17 cellular contexts compared by ENCODE assay signal in the genomic region with DNA sequence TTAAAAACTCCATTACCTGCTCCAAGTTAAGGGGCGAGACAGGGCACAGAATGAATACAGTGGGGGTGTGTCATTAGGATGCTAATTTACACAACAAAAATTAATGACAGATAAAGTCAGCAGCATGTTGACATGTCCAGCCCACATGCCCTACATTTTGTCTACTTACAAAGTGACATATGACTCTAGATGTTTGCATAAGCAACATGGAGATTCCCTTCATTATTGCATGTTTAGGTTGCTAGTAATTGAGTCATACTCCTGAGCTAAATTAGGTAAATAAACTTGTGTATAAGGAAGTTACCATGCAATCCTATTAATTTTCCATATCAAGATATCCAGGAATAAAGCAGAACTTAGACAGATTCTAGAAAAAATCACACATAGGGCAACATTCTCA.
DNase-seq lines count a peak whose midpoint lies in the region; ATAC-seq, FAIRE-seq and TF ChIP-seq lines count a peak whose summit lies in the region.
"Had no signal": no experiment of that assay in that cellular context is flagged by ENCODE, and none has a peak within 500 bp of the region (broad histone marks: within the 10 kb centered on the region; RNA-seq: fewer than 3 reads in every experiment).

No MANE protein-coding gene starts in this region.

- H3K4me3 ChIP-seq in mesendoderm (ENCODE audit: low read length) (no peak overlapping the region), subcutaneous abdominal adipose tissue (ENCODE audit: low read depth in 1 of 5, low read length in 5 of 5) (no peak overlapping the region)
- H3K4me3 ChIP-seq: K562, Peyer's patch, right atrium auricular region had no signal

- no peak overlapping the region for H2BK120ac ChIP-seq in mesendoderm (ENCODE audit: low read depth, low read length)

- no peak overlapping the region for H3K4me3 Mint-ChIP-seq in T-helper 1 cell treated with Interleukin-12 subunit alpha and Interleukin-12 subunit beta and Interleukin-4 antibody, amounts not matched to agents 30 μg/mL and 1 μg/mL, for 36 hours
- H3K4me3 Mint-ChIP-seq in WTC11, result no peak overlapping the region
- H3K4me3 Mint-ChIP-seq: activated CD4-positive, alpha-beta T cell treated with anti-CD3 and anti-CD28 coated beads for 36 hours; activated naive CD8-positive, alpha-beta T cell treated with anti-CD3 and anti-CD28 coated beads for 36 hours; central memory CD8-positive, alpha-beta T cell had no signal

- ATAC-seq in WTC11, result no peak
- ATAC-seq: activated CD4-positive, alpha-beta T cell treated with anti-CD3 and anti-CD28 coated beads for 36 hours; K562 had no signal

- H3K4me1 Mint-ChIP-seq in T-helper 1 cell treated with Interleukin-12 subunit alpha and Interleukin-12 subunit beta and Interleukin-4 antibody, amounts not matched to agents 30 μg/mL and 1 μg/mL, for 36 hours (ENCODE audit: low read depth), result peaks cover 30% of the 10 kb centered on the region
- H3K4me1 Mint-ChIP-seq in WTC11, result peaks cover 33% of the 10 kb centered on the region
- H3K4me1 Mint-ChIP-seq: central memory CD8-positive, alpha-beta T cell had no signal

- peak overlapping the region; percentile 28 for H2AK5ac ChIP-seq in mesendoderm (ENCODE audit: low read length)

- H3K18ac ChIP-seq in mesendoderm (ENCODE audit: low read length), result peak overlapping the region; percentile 41

- no peaks in the 10 kb centered on the region for H3K36me3 Mint-ChIP-seq in T-helper 1 cell treated with Interleukin-12 subunit alpha and Interleukin-12 subunit beta and Interleukin-4 antibody, amounts not matched to agents 30 μg/mL and 1 μg/mL, for 36 hours (ENCODE audit: low read depth)
- H3K36me3 Mint-ChIP-seq in WTC11, result no peaks in the 10 kb centered on the region
- H3K36me3 Mint-ChIP-seq: activated naive CD8-positive, alpha-beta T cell treated with anti-CD3 and anti-CD28 coated beads for 36 hours had no signal

- WGBS in mesendoderm (ENCODE audit: extremely low coverage, insufficient coverage, low lambda C conversion rate), result no CpG with 5 or more reads among the region's 1 CpG

- peak overlapping the region; percentile 51 for H3K56ac ChIP-seq in mesendoderm (ENCODE audit: low read length)

- H2BK5ac ChIP-seq in mesendoderm (ENCODE audit: low read length), result peak overlapping the region; percentile 28

- no peak overlapping the region for H4K5ac ChIP-seq in mesendoderm (ENCODE audit: low read length)

- H3K9ac ChIP-seq in mesendoderm (ENCODE audit: low read length), result no peak overlapping the region
- no peak overlapping the region for H3K9ac ChIP-seq in subcutaneous abdominal adipose tissue (ENCODE audit: low read length in 5 of 5)

- no peak overlapping the region for H3K23ac ChIP-seq in mesendoderm (ENCODE audit: low read length)

- no peaks in the 10 kb centered on the region for H3K79me2 ChIP-seq in mesendoderm (ENCODE audit: control insufficient read depth, insufficient read depth, low read length)

- H3K4me2 ChIP-seq in mesendoderm (ENCODE audit: low read length), result no peak overlapping the region

- H3K27me3 ChIP-seq in mesendoderm (ENCODE audit: insufficient read depth, low read length, poor library complexity), result no peaks in the 10 kb centered on the region
- H3K27me3 ChIP-seq in subcutaneous abdominal adipose tissue (ENCODE audit: control insufficient read depth in 5 of 5, insufficient read depth in 4 of 5, low read length in 5 of 5), result no peaks in the 10 kb centered on the region
- H3K27me3 ChIP-seq: Peyer's patch, right atrium auricular region had no signal

- H3K4me1 ChIP-seq in mesendoderm (ENCODE audit: control insufficient read depth, low read depth, low read length) (peaks cover 6% of the 10 kb centered on the region), subcutaneous abdominal adipose tissue (ENCODE audit: control insufficient read depth in 5 of 5, insufficient read depth in 5 of 5, low read length in 5 of 5) (peaks cover 0 to 15% (median 7%) of the 10 kb centered on the region in 5 donors)
- H3K4me1 ChIP-seq: right atrium auricular region had no signal

- peak overlapping the region; percentile 92 for H2BK15ac ChIP-seq in mesendoderm (replicated peaks; ENCODE audit: low read depth)

- POLR2A ChIA-PET in WTC11 (lab: Charles Lee), result no interaction called here

- DNase-seq in T-helper 1 cell (no peak), WTC11 (ENCODE audit: low spot score) (no peak), mesendoderm (no peak), activated gamma-delta T cell (lab: John Stamatoyannopoulos, UW) (no peak), urothelium cell line (ENCODE audit: low spot score) (no peak), HT-29 (ENCODE audit: low spot score) (no peak)
- DNase-seq: activated CD4-positive, alpha-beta T cell treated with anti-CD3 and anti-CD28 coated beads for 36 hours; activated naive CD8-positive, alpha-beta T cell treated with anti-CD3 and anti-CD28 coated beads for 36 hours; left cardiac atrium; stimulated activated naive CD4-positive, alpha-beta T cell; T-helper 2 cell had no signal

- H4K8ac ChIP-seq in mesendoderm (ENCODE audit: low read depth, low read length), result no peak overlapping the region

- no peaks in the 10 kb centered on the region for H3K27me3 Mint-ChIP-seq in T-helper 1 cell treated with Interleukin-12 subunit alpha and Interleukin-12 subunit beta and Interleukin-4 antibody, amounts not matched to agents 30 μg/mL and 1 μg/mL, for 36 hours (ENCODE audit: low read depth)
- H3K27me3 Mint-ChIP-seq in WTC11 (ENCODE audit: low read depth), result no peaks in the 10 kb centered on the region
- H3K27me3 Mint-ChIP-seq: activated CD4-positive, alpha-beta T cell treated with anti-CD3 and anti-CD28 coated beads for 36 hours; activated naive CD8-positive, alpha-beta T cell treated with anti-CD3 and anti-CD28 coated beads for 36 hours; central memory CD8-positive, alpha-beta T cell had no signal

- H3K4ac ChIP-seq in mesendoderm (ENCODE audit: low read depth, low read length), result peak overlapping the region; percentile 70

- no peaks in the 10 kb centered on the region for H3K36me3 ChIP-seq in mesendoderm (ENCODE audit: control insufficient read depth, insufficient read depth, low read length)
- no peaks in the 10 kb centered on the region for H3K36me3 ChIP-seq in subcutaneous abdominal adipose tissue (ENCODE audit: control insufficient read depth in 5 of 5, insufficient read depth in 5 of 5, low read length in 5 of 5)
- H3K36me3 ChIP-seq: Peyer's patch, right atrium auricular region had no signal

- no peaks in the 10 kb centered on the region for H3K9me3 ChIP-seq in subcutaneous abdominal adipose tissue (ENCODE audit: control insufficient read depth in 5 of 5, low read length in 5 of 5)
- H3K9me3 ChIP-seq: Peyer's patch, right atrium auricular region had no signal

- CTCF ChIA-PET in WTC11 (lab: Charles Lee), result interaction anchor here (0.6 to 2.0 kb wide), 4 partner anchors 135 to 281 kb away, joined by 3 to 5 read pairs (median 3); no protein-coding TSS in a partner anchor

- no peak for TF ChIP-seq CTCF in WTC11 (IDR thresholded peaks at IDR 0.05)

- no peaks in the 10 kb centered on the region for H3K9me3 Mint-ChIP-seq in T-helper 1 cell treated with Interleukin-12 subunit alpha and Interleukin-12 subunit beta and Interleukin-4 antibody, amounts not matched to agents 30 μg/mL and 1 μg/mL, for 36 hours
- H3K9me3 Mint-ChIP-seq in WTC11, result no peaks in the 10 kb centered on the region
- H3K9me3 Mint-ChIP-seq: activated naive CD8-positive, alpha-beta T cell treated with anti-CD3 and anti-CD28 coated beads for 36 hours; central memory CD8-positive, alpha-beta T cell had no signal

- FAIRE-seq in urothelium cell line (lab: Jason Lieb, UNC), result no peak
- FAIRE-seq: K562 had no signal

- no peaks in the 10 kb centered on the region for H3K79me1 ChIP-seq in mesendoderm (ENCODE audit: low read length)

- H3K27ac Mint-ChIP-seq in T-helper 1 cell treated with Interleukin-12 subunit alpha and Interleukin-12 subunit beta and Interleukin-4 antibody, amounts not matched to agents 30 μg/mL and 1 μg/mL, for 36 hours, result peak overlapping the region; percentile 43
- H3K27ac Mint-ChIP-seq in WTC11, result 0 out of 2 replicates have a peak overlapping the region, but pooled peaks have one; percentile 34
- H3K27ac Mint-ChIP-seq: activated CD4-positive, alpha-beta T cell treated with anti-CD3 and anti-CD28 coated beads for 36 hours; activated naive CD8-positive, alpha-beta T cell treated with anti-CD3 and anti-CD28 coated beads for 36 hours had no signal

- H3K27ac ChIP-seq in mesendoderm (ENCODE audit: low read depth, low read length) (peak overlapping the region; percentile 78), subcutaneous abdominal adipose tissue (ENCODE audit: low read depth, low read length) (peak overlapping the region; percentile 20)
- H3K27ac ChIP-seq: right atrium auricular region had no signal

TF ChIP-seq in WTC11, 78 proteins besides CTCF, POLR2A, EP300 and RAD21:
- no peak for TF ChIP-seq JAZF1 (CRISPR knock-in tag; IDR thresholded peaks at IDR 0.05)
- TF ChIP-seq, protein P1, sequence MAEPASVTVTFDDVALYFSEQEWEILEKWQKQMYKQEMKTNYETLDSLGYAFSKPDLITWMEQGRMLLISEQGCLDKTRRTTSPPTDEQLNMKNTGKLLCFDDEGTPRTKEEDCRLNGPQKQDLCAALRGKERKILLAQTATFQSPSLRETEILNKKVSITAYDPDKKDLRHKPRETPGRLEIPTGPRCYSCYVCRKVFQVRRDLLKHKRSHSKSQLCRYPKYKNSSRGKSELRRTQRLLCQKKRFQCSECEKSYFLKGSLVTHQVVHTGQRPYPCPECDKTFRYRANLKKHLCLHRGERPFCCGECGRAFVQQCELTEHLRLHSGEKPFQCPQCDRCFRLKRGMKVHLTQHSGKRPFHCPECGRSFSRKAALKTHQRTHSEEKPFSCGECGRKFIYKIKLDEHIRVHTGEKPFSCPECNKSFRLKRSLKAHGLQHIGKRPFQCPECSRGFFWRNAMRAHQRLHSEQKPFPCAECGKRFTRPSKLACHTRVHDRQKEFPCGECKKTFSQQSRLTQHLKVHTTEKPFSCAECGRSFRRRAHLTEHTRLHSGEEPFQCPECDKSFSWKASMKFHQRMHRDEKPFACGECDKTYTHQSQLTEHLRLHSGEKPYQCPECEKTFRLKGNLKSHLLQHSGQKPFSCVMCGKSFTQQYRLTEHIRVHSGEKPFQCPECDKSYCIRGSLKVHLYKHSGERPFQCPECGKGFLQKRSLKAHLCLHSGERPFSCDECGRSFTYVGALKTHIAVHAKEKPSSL (CRISPR knock-in tag; conservative IDR thresholded peaks at IDR 0.05), result no peak
- TF ChIP-seq GTF2I (CRISPR knock-in tag; conservative IDR thresholded peaks at IDR 0.05), result no peak
